In genomic region chr14:34409721-34410120, GRCh38 we compare ENCODE assay signal across 36 cellular contexts.
"Had no signal": no experiment of that assay in that cellular context is flagged by ENCODE, and none has a peak within 500 bp of the region (broad histone marks: within the 10 kb centered on the region; RNA-seq: fewer than 3 reads in every experiment).

No MANE protein-coding gene starts in this region.

- H3K36me3 ChIP-seq: MG63 had no signal

- H3K4me2 ChIP-seq: KMS-11 had no signal

- H3K9ac ChIP-seq: KMS-11 had no signal

- DNase-seq: Karpas-422, Kasumi-1, MG63, MM.1S, MV-4-11, NCI-H1048, NCI-H1092, NCI-H1092 treated with DMSO at 0.1 percent for 48 hours, NCI-H1105, NCI-H1105 treated with DMSO at 0.1 percent for 48 hours, NCI-H1417, NCI-H1417 treated with DMSO at 0.1 percent for 48 hours, NCI-H1436, NCI-H1436 treated with DMSO at 0.1 percent for 48 hours, NCI-H146, NCI-H1694, NCI-H1694 treated with DMSO at 0.1 percent for 48 hours, NCI-H187, NCI-H187 treated with DMSO at 0.1 percent for 48 hours, NCI-H1930, NCI-H2029, NCI-H2029 treated with DMSO at 0.1 percent for 48 hours, NCI-H2081, NCI-H2081 treated with DMSO at 0.1 percent for 48 hours, NCI-H2107, NCI-H2171, NCI-H2171 treated with DMSO at 0.1 percent for 48 hours, NCI-H2227 treated with DMSO at 0.1 percent for 48 hours, NCI-H226, NCI-H345, NCI-H446, NCI-H446 treated with DMSO at 0.1 percent for 48 hours, NCI-H510A, NCI-H510A treated with DMSO at 0.1 percent for 48 hours, NCI-H524 had no signal

- H3K27ac ChIP-seq: KMS-11 had no signal

- H3K4me3 ChIP-seq: MG63 had no signal

- H3K27me3 ChIP-seq: MG63 had no signal

- H3K9me3 ChIP-seq: MG63 had no signal
